9 cellular contexts compared by ENCODE assay signal in genomic region chr11:74025467-74026166, GRCh38. TPM values are rescaled to one million over a fixed set of nuclear protein-coding genes. Genes with fewer than 3 reads are reported as not detected.
DNase-seq lines count a peak whose midpoint lies in the region; ATAC-seq, FAIRE-seq and TF ChIP-seq lines count a peak whose summit lies in the region.
"Had no signal": no experiment of that assay in that cellular context is flagged by ENCODE, and none has a peak within 500 bp of the region (broad histone marks: within the 10 kb centered on the region; RNA-seq: fewer than 3 reads in every experiment).

No MANE protein-coding gene starts in this region.

- TF ChIP-seq POLR2A in H54 (IDR thresholded peaks at IDR 0.05; ENCODE audit: low read depth, low read length) = no peak

- POLR2A ChIA-PET in AG04450 (lab: Yijun Ruan, JAX) = no interaction called here

- CTCF ChIA-PET in AG04450 (lab: Charles Lee) = interaction anchor here (0.5 kb wide), 1 partner anchor 425 kb away, joined by 3 read pairs; no protein-coding TSS in a partner anchor

- H3K79me2 ChIP-seq in neural progenitor cell (ENCODE audit: low read depth) = no peaks in the 10 kb centered on the region

- H3K9me3 ChIP-seq in AG04450 (ENCODE audit: control insufficient read depth, insufficient read depth, low read length) = no peaks in the 10 kb centered on the region
- no peaks in the 10 kb centered on the region for H3K9me3 ChIP-seq in neural progenitor cell (ENCODE audit: low read depth)

- H3F3A ChIP-seq in neural progenitor cell (ENCODE audit: low read depth) = no peaks in the 10 kb centered on the region

- H3K27me3 Mint-ChIP-seq in mesothelial cell of epicardium (ENCODE audit: low read depth) (no peaks in the 10 kb centered on the region), neural progenitor cell (ENCODE audit: insufficient read depth, low read depth) (no peaks in the 10 kb centered on the region)

- H3K4me2 ChIP-seq in neural progenitor cell = no peak overlapping the region

- H3K27ac Mint-ChIP-seq in mesothelial cell of epicardium = no peak overlapping the region
- no peak overlapping the region for H3K27ac Mint-ChIP-seq in neural progenitor cell

- TF ChIP-seq CTCF in AG04450 (IDR thresholded peaks at IDR 0.05; ENCODE audit: low read depth, low read length) = no peak
- TF ChIP-seq CTCF in fibroblast of mammary gland (conservative IDR thresholded peaks at IDR 0.05; ENCODE audit: control insufficient read depth, insufficient read depth, low read depth, low read length) = no peak
- no peak for TF ChIP-seq CTCF in mesothelial cell of epicardium (IDR thresholded peaks at IDR 0.05; ENCODE audit: unreplicated experiment)
- no peak for TF ChIP-seq CTCF in neural progenitor cell (IDR thresholded peaks at IDR 0.05)

- H2AFZ ChIP-seq in neural progenitor cell (replicated peaks) = no peak overlapping the region

- no peaks in the 10 kb centered on the region for H3K36me3 ChIP-seq in neural progenitor cell

- no peak overlapping the region for H3K9ac ChIP-seq in neural progenitor cell

- H3K4me3 ChIP-seq in AG04450 (ENCODE audit: low read depth, low read length) (no peak overlapping the region), fibroblast of mammary gland (ENCODE audit: control insufficient read depth, low read depth, low read length) (no peak overlapping the region), neural progenitor cell (no peak overlapping the region)

- H3K36me3 Mint-ChIP-seq in mesothelial cell of epicardium (peaks cover 15% of the 10 kb centered on the region), neural progenitor cell (peaks cover 13% of the 10 kb centered on the region)

- no peak for ATAC-seq in HG03280 (IDR thresholded peaks at IDR 0.05; ENCODE audit: unreplicated experiment)
- no peak for ATAC-seq in GM19351 (IDR thresholded peaks at IDR 0.05; ENCODE audit: unreplicated experiment)

- H3K27ac ChIP-seq in AG04450 (ENCODE audit: low read depth, low read length) (peak overlapping the region; percentile 54), neural progenitor cell (no peak overlapping the region)

- DNase-seq in AG04450 (ENCODE audit: low read depth, low spot score) = no peak
- peak; percentile 37 for DNase-seq in H54 (ENCODE audit: insufficient read length, low spot score)
- DNase-seq in T1000 (lab: John Stamatoyannopoulos, UW) = peak; percentile 13
- peak; percentile 83 for DNase-seq in fibroblast of mammary gland (ENCODE audit: low read depth)
- no peak for DNase-seq in mesothelial cell of epicardium (ENCODE audit: low spot score in 2 of 2, unreplicated experiment in 2 of 2)
- no peak for DNase-seq in neural progenitor cell (ENCODE audit: low spot score)

- FAIRE-seq in H54 (lab: Jason Lieb, UNC) = no peak

- H3K4me3 Mint-ChIP-seq in mesothelial cell of epicardium (no peak overlapping the region), neural progenitor cell (no peak overlapping the region)
- H3K4me3 Mint-ChIP-seq: neural crest cell had no signal

- H3K27me3 ChIP-seq in AG04450 (ENCODE audit: control insufficient read depth, insufficient read depth, low read length) (no peaks in the 10 kb centered on the region), neural progenitor cell (no peaks in the 10 kb centered on the region)

- no peaks in the 10 kb centered on the region for H3K4me1 Mint-ChIP-seq in mesothelial cell of epicardium
- H3K4me1 Mint-ChIP-seq in neural progenitor cell = no peaks in the 10 kb centered on the region
- H3K4me1 Mint-ChIP-seq: neural crest cell had no signal

- no peaks in the 10 kb centered on the region for H3K9me3 Mint-ChIP-seq in mesothelial cell of epicardium
- no peaks in the 10 kb centered on the region for H3K9me3 Mint-ChIP-seq in neural progenitor cell
- H3K9me3 Mint-ChIP-seq: neural crest cell had no signal

- H3K4me1 ChIP-seq in neural progenitor cell = no peaks in the 10 kb centered on the region

- H4K20me1 ChIP-seq in neural progenitor cell (ENCODE audit: low read depth) = no peaks in the 10 kb centered on the region

RNA-seq across cellular contexts. Expression of gene UCP3, which starts 16.7 kb away (rescaled TPM):
- polyA plus RNA-seq in AG04450 (2011; rRNA removed) = 0.41 and 0.53 TPM in 2 replicates
- 0.39 and 1.3 TPM in 2 replicates for polyA minus RNA-seq in AG04450 (2011; rRNA and poly(A)+ RNA removed)
- 4.1 to 5.8 TPM (median 4.5 TPM) in 3 replicates for total RNA-seq in mesothelial cell of epicardium
- total RNA-seq in neural progenitor cell (ENCODE audit: low replicate concordance) = 1.5 TPM in 1 of 2 replicates, not detected in the other

RNA-seq across cellular contexts. Expression of gene UCP2, which starts 43.0 kb away (rescaled TPM):
- polyA plus RNA-seq in AG04450 (2011; rRNA removed) = 4.7 and 5.9 TPM in 2 replicates
- 9.8 and 19.1 TPM in 2 replicates for polyA minus RNA-seq in AG04450 (2011; rRNA and poly(A)+ RNA removed)
- total RNA-seq in mesothelial cell of epicardium (27.1 to 31.5 TPM (median 27.7 TPM) in 3 replicates), neural progenitor cell (ENCODE audit: low replicate concordance) (69.2 and 88.1 TPM in 2 replicates)

Comparison
In these comparisons a context has a peak if more than half of its experiments do, and no peak if none do; other contexts are left out.
1. DNase-seq: peak in H54 (single experiment), T1000 (single experiment) and fibroblast of mammary gland (single experiment); none in AG04450 (single experiment), mesothelial cell of epicardium (0 of 2) and neural progenitor cell (single experiment).